In the genomic region with DNA sequence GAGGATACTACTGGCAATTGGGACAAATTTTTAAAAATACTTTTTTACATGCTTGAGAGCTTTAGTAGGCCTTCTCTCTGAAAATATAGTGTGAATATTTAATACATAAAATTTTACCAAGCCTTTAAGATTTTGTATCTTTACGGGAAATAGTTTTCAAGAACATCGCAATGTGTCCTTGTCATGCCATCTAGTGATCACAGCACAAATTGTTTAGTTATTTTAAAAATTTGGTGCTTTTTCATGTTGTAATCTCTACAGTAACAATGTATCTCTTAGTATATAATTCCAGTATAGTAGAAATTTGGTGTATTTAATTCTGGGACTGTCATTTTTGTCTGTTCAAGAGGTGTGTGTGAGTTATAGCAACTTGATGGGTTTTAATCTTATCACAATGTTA, we compare ENCODE assay signal across 27 cellular contexts. TPM values are rescaled to one million over a fixed set of nuclear protein-coding genes. Genes with fewer than 3 reads are reported as not detected.
A peak's percentile ranks its signal among the peaks of the same experiment; 100 is the strongest.
DNase-seq lines count a peak whose midpoint lies in the region; ATAC-seq, FAIRE-seq and TF ChIP-seq lines count a peak whose summit lies in the region.
"Had no signal": no experiment of that assay in that cellular context is flagged by ENCODE, and none has a peak within 500 bp of the region (broad histone marks: within the 10 kb centered on the region; RNA-seq: fewer than 3 reads in every experiment).

No MANE protein-coding gene starts in this region.

- H3K4me3 ChIP-seq in A673 (ENCODE audit: low read depth, low read length, poor library complexity, severe bottlenecking) = no peak overlapping the region
- no peak overlapping the region for H3K4me3 ChIP-seq in kidney (ENCODE audit: low read length in 2 of 2)
- H3K4me3 ChIP-seq in Karpas-422 (ENCODE audit: low read length) = no peak overlapping the region
- no peak overlapping the region for H3K4me3 ChIP-seq in heart left ventricle
- H3K4me3 ChIP-seq: ovary, vagina had no signal

- H3K9ac ChIP-seq in kidney (ENCODE audit: low read length in 2 of 2) (no peak overlapping the region), Karpas-422 (ENCODE audit: low read length) (no peak overlapping the region)

- peaks cover 96% of the 10 kb centered on the region for H3K79me2 ChIP-seq in Karpas-422 (ENCODE audit: low read length)

- TF ChIP-seq CTCF in A673 (conservative IDR thresholded peaks at IDR 0.05; ENCODE audit: low read depth, low read length) (peak; percentile 33; the same call in 1 of the 2 replicates), VCaP (conservative IDR thresholded peaks at IDR 0.05) (peak; percentile 44; the same call in 1 of the 2 replicates), kidney (IDR thresholded peaks at IDR 0.05; ENCODE audit: borderline replicate concordance, extremely low read depth, insufficient read depth) (peak; percentile 17), heart left ventricle (IDR thresholded peaks at IDR 0.05) (peak in 4 of 12 donors; percentile 15 to 28 (median 25))

- H3K4me1 ChIP-seq in A673 (ENCODE audit: insufficient read depth, low read length, poor library complexity, severe bottlenecking) = peaks cover 34% of the 10 kb centered on the region
- no peaks in the 10 kb centered on the region for H3K4me1 ChIP-seq in kidney (ENCODE audit: control insufficient read depth in 1 of 2, insufficient read depth in 1 of 2, low read depth in 1 of 2, low read length in 2 of 2)
- H3K4me1 ChIP-seq in Karpas-422 (ENCODE audit: low read length) = peaks cover 28% of the 10 kb centered on the region
- H3K4me1 ChIP-seq in heart left ventricle = peaks cover 0 to 15% (median 0%) of the 10 kb centered on the region in 12 donors

- no peaks in the 10 kb centered on the region for H4K20me1 ChIP-seq in Karpas-422 (ENCODE audit: insufficient read depth, low read depth, low read length)

- H3K36me3 ChIP-seq in A673 (ENCODE audit: insufficient read depth, low read length, poor library complexity, severe bottlenecking) = peaks cover 41% of the 10 kb centered on the region
- H3K36me3 ChIP-seq in kidney (ENCODE audit: control insufficient read depth in 1 of 2, insufficient read depth in 2 of 2, low read length in 2 of 2) = no peaks in the 10 kb centered on the region
- peaks cover 33% of the 10 kb centered on the region; the same call in 1 of the 2 replicates for H3K36me3 ChIP-seq in Karpas-422 (ENCODE audit: insufficient read depth, low read length)
- H3K36me3 ChIP-seq in heart left ventricle = peaks cover 0 to 23% (median 0%) of the 10 kb centered on the region in 9 donors
- H3K36me3 ChIP-seq: ovary, vagina had no signal

- intact Hi-C loops in A673 (cut with micrococcal nuclease; ENCODE audit: unreplicated experiment) = no loop called here
- intact Hi-C loops in kidney (cut with DNase I) = loop anchor here (5.0 kb wide), 1 partner anchor 425 kb away; no protein-coding TSS in a partner anchor
- intact Hi-C loops in heart left ventricle (cut with DNase I) = loop anchor here in 7 of 10 donors (5.0 to 10.0 kb wide), 4 partner anchors 103 to 787 kb away; a partner anchor contains a TSS

- 73 to 91% (median 83%) methylated on average over 2 of the region's 2 CpGs for WGBS in heart left ventricle, 4 donors

- no TSS peak for BruUV-seq in A673 (replicated peaks; lab: Mats Ljungman, UMichigan)

- CTCF ChIA-PET in A673 (lab: Charles Lee) = no interaction called here

- H3K27ac ChIP-seq in A673 (ENCODE audit: low read depth, low read length, poor library complexity, severe bottlenecking) (no peak overlapping the region), VCaP (no peak overlapping the region), kidney (ENCODE audit: low read depth in 2 of 2, low read length in 2 of 2) (no peak overlapping the region), Karpas-422 (ENCODE audit: low read length) (no peak overlapping the region), heart left ventricle (no peak overlapping the region)
- H3K27ac ChIP-seq: ovary, RWPE1, vagina had no signal

- no peaks in the 10 kb centered on the region for H3K9me2 ChIP-seq in Karpas-422 (replicated peaks; ENCODE audit: insufficient read depth, low read length)

- peak; percentile 7 for DNase-seq in A673 (ENCODE audit: low spot score)
- peak; percentile 35 to 37 for DNase-seq in Kasumi-1 (lab: John Stamatoyannopoulos, UW)
- no peak for DNase-seq in kidney
- DNase-seq in Karpas-422 = no peak
- DNase-seq in heart left ventricle = no peak
- DNase-seq: activated CD4-positive, alpha-beta T cell treated with anti-CD3 and anti-CD28 coated beads, Interleukin-2, amount 50 U/mL, for 48 hours; activated CD4-positive, CD25-positive, alpha-beta regulatory T cell; activated CD8-positive, alpha-beta memory T cell treated with anti-CD3 and anti-CD28 coated beads, Interleukin-2, amount 50 U/mL, for 4 hours; aorta; dermis blood vessel endothelial cell; foreskin fibroblast; H7; immature natural killer cell; IMR-90; MM.1S; naive B cell; NCI-H1436; NCI-H446 treated with DMSO at 0.1 percent for 48 hours; ovary; stimulated activated CD4-positive, alpha-beta T cell treated with anti-CD3 and anti-CD28 coated beads, Interleukin-2, amount 100 ng/mL, for 48 hours; stimulated activated naive CD4-positive, alpha-beta T cell had no signal

- POLR2A ChIA-PET in A673 (lab: Charles Lee; ENCODE audit: low non-redundant PET) = no interaction called here

- no peak overlapping the region for H3K4me2 ChIP-seq in Karpas-422 (ENCODE audit: low read depth, low read length, poor library complexity, severe bottlenecking)

- ATAC-seq in HG03159 (IDR thresholded peaks at IDR 0.05; ENCODE audit: unreplicated experiment) (no peak), heart left ventricle (no peak), GM19035 (IDR thresholded peaks at IDR 0.05; ENCODE audit: unreplicated experiment) (no peak)
- ATAC-seq: left lobe of liver had no signal

- no peak for TF ChIP-seq POLR2A in heart left ventricle (IDR thresholded peaks at IDR 0.05)

- H3K9me3 ChIP-seq in A673 (ENCODE audit: low read depth, low read length, poor library complexity, severe bottlenecking) (no peaks in the 10 kb centered on the region), kidney (ENCODE audit: control insufficient read depth in 1 of 2, low read length in 2 of 2) (no peaks in the 10 kb centered on the region), Karpas-422 (ENCODE audit: low read length) (no peaks in the 10 kb centered on the region), heart left ventricle (no peaks in the 10 kb centered on the region)
- H3K9me3 ChIP-seq: ovary, vagina had no signal

- FAIRE-seq in kidney (lab: Jason Lieb, UNC) = peak; percentile 57

- H3K27me3 ChIP-seq in A673 (replicated peaks; ENCODE audit: insufficient read depth, low read depth, low read length, poor library complexity) = no peaks in the 10 kb centered on the region
- H3K27me3 ChIP-seq in Karpas-422 (ENCODE audit: low read length) = no peaks in the 10 kb centered on the region
- no peaks in the 10 kb centered on the region for H3K27me3 ChIP-seq in heart left ventricle
- H3K27me3 ChIP-seq: ovary, vagina had no signal

- H2AFZ ChIP-seq in Karpas-422 (ENCODE audit: low read length) = no peak overlapping the region

RNA-seq across cellular contexts. Expression of a gene that starts 6.7 kb away (rescaled TPM):
- total RNA-seq in A673 (2021) (29.6 and 34.0 TPM in 2 replicates), kidney (3.2 TPM), heart left ventricle (1 to 10 TPM in 4 of 9 donors, under 1 TPM in 5; 0.36 to 6.3 (median 0.97) TPM)
- polyA plus RNA-seq in kidney (ENCODE audit: insufficient read depth, low read depth, low replicate concordance) (1.4 TPM), heart left ventricle (1 to 10 TPM in 1 of 2 donors, under 1 TPM in 1; 0.30 to 1.2 TPM)
- total RNA-seq in Karpas-422 (2014; rRNA removed; shearing (Covaris generic); ENCODE audit: low replicate concordance) = 8.6 and 16.1 TPM in 2 replicates

Comparison
In these comparisons a context has a peak if more than half of its experiments do, and no peak if none do; other contexts are left out.
1. DNase-seq: peak in A673 (single experiment) and Kasumi-1 (2 of 2); none in kidney (single experiment), Karpas-422 (single experiment) and heart left ventricle (0 of 5).